ENCODE assay signal across 8 cellular contexts in the genomic region with DNA sequence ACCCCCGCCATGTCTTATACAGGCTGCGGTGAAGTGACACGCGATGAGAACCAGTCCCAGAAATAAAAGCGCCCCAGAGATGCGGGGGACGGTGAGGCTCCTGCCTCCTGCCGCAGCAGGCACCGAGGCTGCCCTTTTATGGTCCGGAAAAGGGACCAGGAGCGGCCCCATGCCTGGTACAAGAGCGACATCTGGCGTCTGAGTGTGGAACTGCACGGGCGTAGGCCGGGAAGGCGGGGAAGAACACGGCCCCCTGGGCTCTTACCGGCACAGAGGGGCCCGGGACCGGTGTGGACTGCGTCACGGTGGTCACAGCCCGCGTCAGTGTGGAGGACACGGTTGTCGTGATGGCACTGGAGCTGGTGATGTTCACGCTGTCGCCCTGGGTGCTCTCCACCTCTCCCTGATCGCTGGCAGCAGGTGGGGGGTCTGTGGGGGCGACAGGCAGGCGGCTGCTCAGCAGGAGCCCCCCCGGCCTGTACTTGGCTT. TPM values are rescaled to one million over a fixed set of nuclear protein-coding genes. Genes with fewer than 3 reads are reported as not detected.
A peak's percentile ranks its signal among the peaks of the same experiment; 100 is the strongest.
DNase-seq lines count a peak whose midpoint lies in the region; ATAC-seq, FAIRE-seq and TF ChIP-seq lines count a peak whose summit lies in the region.

No MANE protein-coding gene starts in this region.

- ATAC-seq in K562, result peak; percentile 86

- H3K4me2 ChIP-seq in K562 (ENCODE audit: insufficient read depth, low read length), result no peak overlapping the region

- peak; percentile 45; the same call in 1 of the 2 replicates for TF ChIP-seq POLR2A in K562 (conservative IDR thresholded peaks at IDR 0.05)

- no peak overlapping the region for H3K4me3 Mint-ChIP-seq in immature natural killer cell

- TF ChIP-seq RAD21 in K562 (CRISPR knock-in tag; conservative IDR thresholded peaks at IDR 0.05 in 1 of 2, IDR thresholded peaks at IDR 0.05 in 1 of 2), result peak; percentile 70 to 76

- CTCF ChIA-PET in K562 (lab: Yijun Ruan, JAX; ENCODE audit: low intra/inter-chr PET ratio), result interaction anchor here (0.6 to 1.3 kb wide), 4 partner anchors 188 to 414 kb away, joined by 3 to 7 read pairs (median 4); no protein-coding TSS in a partner anchor

- H3K27ac ChIP-seq in K562 (ENCODE audit: extremely low read depth, low read depth, low read length), result peak overlapping the region; percentile 64; the same call in 2 of the 3 replicates

- no TSS peak for BruUV-seq in K562 (replicated peaks; lab: Mats Ljungman, UMichigan)

- H3K4me1 Mint-ChIP-seq in immature natural killer cell, result peaks cover 11 to 12% of the 10 kb centered on the region in 2 donors

- peak; percentile 24 to 28 for DNase-seq in NCI-H187 (lab: John Stamatoyannopoulos, UW)
- DNase-seq in NCI-H187 treated with DMSO at 0.1 percent for 48 hours (lab: John Stamatoyannopoulos, UW), result no peak
- peak; percentile 43 for DNase-seq in LHCN-M2 (ENCODE audit: low read depth)
- peak; percentile 70 for DNase-seq in UCSD-AML1 (lab: John Stamatoyannopoulos, UW; ENCODE audit: unreplicated experiment)
- DNase-seq in K562 (ENCODE audit: extremely low read depth in 1 of 4, low spot score in 3 of 4), result peak; percentile 56 to 77 (median 69)
- peak; percentile 71 to 78 (median 76) for DNase-seq in immature natural killer cell
- peak; percentile 79 for DNase-seq in stimulated activated CD4-positive, alpha-beta T cell treated with anti-CD3 and anti-CD28 coated beads, Interleukin-15, amount 100 ng/mL, for 24 hours
- no peak for DNase-seq in SHP77 treated with DMSO at 0.1 percent for 48 hours (lab: John Stamatoyannopoulos, UW)

- peaks cover 0 to 48% of the 10 kb centered on the region in 2 experiments; a peak in 2 of 5 replicates for H3K4me1 ChIP-seq in K562 (replicated peaks in 1 of 2; ENCODE audit: control insufficient read depth in 2 of 2, insufficient read depth in 2 of 2, low read length in 2 of 2)

- in situ Hi-C loops in K562 (cut with MboI), result no loop called here

- H3K9me1 ChIP-seq in K562 (ENCODE audit: control insufficient read depth, insufficient read depth, low read length), result no peaks in the 10 kb centered on the region

- POLR2A ChIA-PET in K562 (lab: Yijun Ruan, JAX), result no interaction called here

- no peak overlapping the region for H2AFZ ChIP-seq in K562 (ENCODE audit: low read depth, low read length)

- H3K9ac ChIP-seq in K562 (ENCODE audit: insufficient read depth in 1 of 2, low read depth in 2 of 2, low read length in 2 of 2), result peak overlapping the region in 1 of 2 experiments; percentile 8; a peak in 1 of 4 replicates

- FAIRE-seq in K562 (lab: Jason Lieb, UNC), result peak; percentile 76

- no peak for TF ChIP-seq EP300 in K562 (IDR thresholded peaks at IDR 0.05; ENCODE audit: low read length)

- H4K20me1 ChIP-seq in K562 (replicated peaks; ENCODE audit: control insufficient read depth, insufficient read depth, low read length), result no peaks in the 10 kb centered on the region

- peak overlapping the region in 2 of 6 donors; percentile 61 to 69 for H3K27ac Mint-ChIP-seq in immature natural killer cell

- H3K27me3 Mint-ChIP-seq in immature natural killer cell (ENCODE audit: low read depth in 3 of 3), result peaks cover 0 to 9% (median 3%) of the 10 kb centered on the region in 3 donors

- peaks cover 0 to 59% (median 13%) of the 10 kb centered on the region in 3 donors for H3K36me3 Mint-ChIP-seq in immature natural killer cell

- no peak overlapping the region for H3K4me3 ChIP-seq in K562

- 46% methylated on average over 15 of the region's 33 CpGs for WGBS in K562 (ENCODE audit: insufficient coverage, low coverage, missing lambda C conversion rate)

- intact Hi-C loops in K562 (cut with micrococcal nuclease), result no loop called here

- H3K9me3 Mint-ChIP-seq in immature natural killer cell, result no peaks in the 10 kb centered on the region

- H3K27me3 ChIP-seq in K562 (ENCODE audit: control insufficient read depth in 2 of 2, insufficient read depth in 2 of 2, low read length in 2 of 2), result no peaks in the 10 kb centered on the region

- H3K9me3 ChIP-seq in K562 (replicated peaks; ENCODE audit: control insufficient read depth, insufficient read depth, low read depth, low read length), result no peaks in the 10 kb centered on the region

- peaks cover 9% of the 10 kb centered on the region; the same call in 2 of the 3 replicates for H3K79me2 ChIP-seq in K562 (ENCODE audit: control insufficient read depth, insufficient read depth, low read length)

- peak; percentile 79 to 88 (median 84) for TF ChIP-seq CTCF in K562 (IDR thresholded peaks at IDR 0.05 in 2 of 3, conservative IDR thresholded peaks at IDR 0.05 in 1 of 3; ENCODE audit: insufficient read depth in 2 of 3, low read depth in 1 of 3, low read length in 3 of 3)

- peaks cover 98% of the 10 kb centered on the region; the same call in 2 of the 3 replicates for H3K36me3 ChIP-seq in K562 (ENCODE audit: control insufficient read depth, insufficient read depth, low read length)

RNA-seq across cellular contexts. Expression of gene RENBP, which starts 8.9 kb away (rescaled TPM):
- total RNA-seq in LHCN-M2 (2014; rRNA removed), result 0.40 TPM in 1 of 2 replicates, not detected in the other
- polyA plus RNA-seq in LHCN-M2 (2012), result 1.3 TPM
- 14.9 and 45.4 TPM in 2 replicates for total RNA-seq in K562 (2011; cell fraction: chromatin; rRNA removed; ENCODE audit: low replicate concordance)
- 31.0 and 32.8 TPM in 2 replicates for total RNA-seq in K562 (2011; cell fraction: nucleolus; rRNA removed)
- 15.7 and 24.1 TPM in 2 replicates for total RNA-seq in K562 (2011; cell fraction: nucleoplasm; rRNA removed)
- total RNA-seq in K562 (2014; rRNA removed), result 8.4 and 9.5 TPM in 2 replicates
- 2.7 and 4.0 TPM in 2 replicates for total RNA-seq in K562 (2014; rRNA removed; fragmentation: Illumina TruSeq; extraction: Trizol)
- 12.3 and 13.4 TPM in 2 replicates for total RNA-seq in K562 (2015; rRNA removed; fragmentation: Illumina TruSeq; extraction: Trizol)
- total RNA-seq in K562 (2021), result 9.6 and 14.8 TPM in 2 replicates
- 12.7 and 16.4 TPM in 2 replicates for polyA plus RNA-seq in K562 (2011; rRNA removed)
- 21.2 and 25.6 TPM in 2 replicates for polyA plus RNA-seq in K562 (2011; cell fraction: cytosol; rRNA removed)
- 48.7 and 48.8 TPM in 2 replicates for polyA plus RNA-seq in K562 (2011; cell fraction: nucleus; rRNA removed)
- polyA plus RNA-seq in K562 (2012), result 24.3 and 60.0 TPM in 2 replicates
- 5.6 and 7.3 TPM in 2 replicates for polyA plus RNA-seq in K562 (2014; fragmentation: Illumina TruSeq; extraction: Trizol)
- under 1 TPM in 1 of 2 experiments, not detected in 1; 0.07 TPM for polyA plus RNA-seq in K562 (2014; fragmentation: Nextera tagmentation; extraction: Ambion mirVana)
- polyA plus RNA-seq in K562 (2014; rRNA removed), result 11.1 and 11.6 TPM in 2 replicates
- polyA minus RNA-seq in K562 (2011; rRNA and poly(A)+ RNA removed), result 5.5 and 12.0 TPM in 2 replicates
- 7.0 and 13.6 TPM in 2 replicates for polyA minus RNA-seq in K562 (2011; cell fraction: cytosol; rRNA and poly(A)+ RNA removed)
- 9.8 and 16.1 TPM in 2 replicates for polyA minus RNA-seq in K562 (2011; cell fraction: nucleus; rRNA and poly(A)+ RNA removed)
- 1 to 10 TPM in 1 of 3 donors, under 1 TPM in 1, not detected in 1; 0.93 to 3.1 TPM for polyA plus RNA-seq in immature natural killer cell

RNA-seq across cellular contexts. Expression of gene HCFC1, which starts 18.2 kb away (rescaled TPM):
- total RNA-seq in LHCN-M2 (2014; rRNA removed), result 36.8 and 37.4 TPM in 2 replicates
- 20.8 TPM for polyA plus RNA-seq in LHCN-M2 (2012)
- total RNA-seq in K562 (2011; cell fraction: chromatin; rRNA removed; ENCODE audit: low replicate concordance), result 39.3 and 72.5 TPM in 2 replicates
- total RNA-seq in K562 (2011; cell fraction: nucleolus; rRNA removed), result 41.0 and 46.2 TPM in 2 replicates
- 38.1 and 43.2 TPM in 2 replicates for total RNA-seq in K562 (2011; cell fraction: nucleoplasm; rRNA removed)
- 39.2 and 59.3 TPM in 2 replicates for total RNA-seq in K562 (2014; rRNA removed)
- total RNA-seq in K562 (2014; rRNA removed; fragmentation: Illumina TruSeq; extraction: Trizol), result 9.1 and 10.3 TPM in 2 replicates
- total RNA-seq in K562 (2015; rRNA removed; fragmentation: Illumina TruSeq; extraction: Trizol), result 17.1 and 23.4 TPM in 2 replicates
- total RNA-seq in K562 (2021), result 121 and 133 TPM in 2 replicates
- polyA plus RNA-seq in K562 (2011; rRNA removed), result 5.9 and 8.7 TPM in 2 replicates
- 11.3 and 17.7 TPM in 2 replicates for polyA plus RNA-seq in K562 (2011; cell fraction: cytosol; rRNA removed)
- polyA plus RNA-seq in K562 (2011; cell fraction: nucleus; rRNA removed), result 39.1 and 51.6 TPM in 2 replicates
- 37.4 and 57.1 TPM in 2 replicates for polyA plus RNA-seq in K562 (2012)
- 45.3 and 68.0 TPM in 2 replicates for polyA plus RNA-seq in K562 (2014; fragmentation: Illumina TruSeq; extraction: Trizol)
- polyA plus RNA-seq in K562 (2014; fragmentation: Nextera tagmentation; extraction: Ambion mirVana), result 10 to 100 TPM in 1 of 2 experiments, 1 to 10 TPM in 1; 2.8 to 10.5 TPM
- 44.8 and 45.2 TPM in 2 replicates for polyA plus RNA-seq in K562 (2014; rRNA removed)
- polyA minus RNA-seq in K562 (2011; rRNA and poly(A)+ RNA removed), result 4.5 and 6.6 TPM in 2 replicates
- polyA minus RNA-seq in K562 (2011; cell fraction: cytosol; rRNA and poly(A)+ RNA removed), result 55.8 and 74.4 TPM in 2 replicates
- polyA minus RNA-seq in K562 (2011; cell fraction: nucleus; rRNA and poly(A)+ RNA removed), result 14.8 and 15.6 TPM in 2 replicates
- 10 to 100 TPM in 1 of 3 donors, 1 to 10 TPM in 2; 1.0 to 14.6 (median 2.9) TPM for polyA plus RNA-seq in immature natural killer cell

RNA-seq across cellular contexts. Expression of gene NAA10, which starts 18.5 kb away (rescaled TPM):
- total RNA-seq in LHCN-M2 (2014; rRNA removed), result 160 and 164 TPM in 2 replicates
- 177 TPM for polyA plus RNA-seq in LHCN-M2 (2012)
- 126 and 302 TPM in 2 replicates for total RNA-seq in K562 (2011; cell fraction: chromatin; rRNA removed; ENCODE audit: low replicate concordance)
- total RNA-seq in K562 (2011; cell fraction: nucleolus; rRNA removed), result 207 and 213 TPM in 2 replicates
- total RNA-seq in K562 (2011; cell fraction: nucleoplasm; rRNA removed), result 179 and 187 TPM in 2 replicates
- 152 and 196 TPM in 2 replicates for total RNA-seq in K562 (2014; rRNA removed)
- 101 and 103 TPM in 2 replicates for total RNA-seq in K562 (2014; rRNA removed; fragmentation: Illumina TruSeq; extraction: Trizol)
- total RNA-seq in K562 (2015; rRNA removed; fragmentation: Illumina TruSeq; extraction: Trizol), result 134 and 146 TPM in 2 replicates
- total RNA-seq in K562 (2021), result 226 and 231 TPM in 2 replicates
- polyA plus RNA-seq in K562 (2011; rRNA removed), result 105 and 117 TPM in 2 replicates
- polyA plus RNA-seq in K562 (2011; cell fraction: cytosol; rRNA removed), result 174 and 276 TPM in 2 replicates
- polyA plus RNA-seq in K562 (2011; cell fraction: nucleus; rRNA removed), result 211 and 324 TPM in 2 replicates
- polyA plus RNA-seq in K562 (2012), result 177 and 213 TPM in 2 replicates
- 192 and 229 TPM in 2 replicates for polyA plus RNA-seq in K562 (2014; fragmentation: Illumina TruSeq; extraction: Trizol)
- polyA plus RNA-seq in K562 (2014; fragmentation: Nextera tagmentation; extraction: Ambion mirVana), result 10 to 100 TPM; 11.1 to 26.5 TPM
- polyA plus RNA-seq in K562 (2014; rRNA removed), result 250 and 277 TPM in 2 replicates
- polyA minus RNA-seq in K562 (2011; rRNA and poly(A)+ RNA removed), result 45.9 and 88.5 TPM in 2 replicates
- 72.1 and 79.8 TPM in 2 replicates for polyA minus RNA-seq in K562 (2011; cell fraction: cytosol; rRNA and poly(A)+ RNA removed)
- polyA minus RNA-seq in K562 (2011; cell fraction: nucleus; rRNA and poly(A)+ RNA removed), result 70.5 and 80.1 TPM in 2 replicates
- 100 to 1,000 TPM in 2 of 3 donors, 10 to 100 TPM in 1; 70.6 to 126 (median 104) TPM for polyA plus RNA-seq in immature natural killer cell

RNA-seq across cellular contexts. Expression of gene TMEM187, which starts 19.2 kb away (rescaled TPM):
- 8.9 and 9.0 TPM in 2 replicates for total RNA-seq in LHCN-M2 (2014; rRNA removed)
- 8.8 TPM for polyA plus RNA-seq in LHCN-M2 (2012)
- 4.7 and 15.6 TPM in 2 replicates for total RNA-seq in K562 (2011; cell fraction: chromatin; rRNA removed; ENCODE audit: low replicate concordance)
- 17.4 and 21.8 TPM in 2 replicates for total RNA-seq in K562 (2011; cell fraction: nucleolus; rRNA removed)
- total RNA-seq in K562 (2011; cell fraction: nucleoplasm; rRNA removed), result 9.3 and 9.5 TPM in 2 replicates
- 3.3 and 5.1 TPM in 2 replicates for total RNA-seq in K562 (2014; rRNA removed)
- total RNA-seq in K562 (2014; rRNA removed; fragmentation: Illumina TruSeq; extraction: Trizol), result 0.93 and 1.2 TPM in 2 replicates
- total RNA-seq in K562 (2015; rRNA removed; fragmentation: Illumina TruSeq; extraction: Trizol), result 1.1 and 1.6 TPM in 2 replicates
- total RNA-seq in K562 (2021), result 6.4 and 8.5 TPM in 2 replicates
- polyA plus RNA-seq in K562 (2011; rRNA removed), result 5.6 and 8.1 TPM in 2 replicates
- polyA plus RNA-seq in K562 (2011; cell fraction: cytosol; rRNA removed), result 12.5 and 24.6 TPM in 2 replicates
- 6.3 and 6.4 TPM in 2 replicates for polyA plus RNA-seq in K562 (2011; cell fraction: nucleus; rRNA removed)
- polyA plus RNA-seq in K562 (2012), result 3.9 and 12.2 TPM in 2 replicates
- polyA plus RNA-seq in K562 (2014; fragmentation: Illumina TruSeq; extraction: Trizol), result 1.2 and 2.0 TPM in 2 replicates
- 1 to 10 TPM in 1 of 2 experiments, under 1 TPM in 1; 0.13 to 1.1 TPM for polyA plus RNA-seq in K562 (2014; fragmentation: Nextera tagmentation; extraction: Ambion mirVana)
- polyA plus RNA-seq in K562 (2014; rRNA removed), result 4.0 TPM in 2 replicates
- polyA minus RNA-seq in K562 (2011; rRNA and poly(A)+ RNA removed), result 3.7 and 4.9 TPM in 2 replicates
- polyA minus RNA-seq in K562 (2011; cell fraction: cytosol; rRNA and poly(A)+ RNA removed), result 5.6 and 6.4 TPM in 2 replicates
- 1.3 and 1.8 TPM in 2 replicates for polyA minus RNA-seq in K562 (2011; cell fraction: nucleus; rRNA and poly(A)+ RNA removed)
- 10 to 100 TPM in 1 of 3 donors, 1 to 10 TPM in 2; 4.1 to 17.5 (median 5.2) TPM for polyA plus RNA-seq in immature natural killer cell

RNA-seq across cellular contexts. Expression of gene ARHGAP4, which starts 27.3 kb away (rescaled TPM):
- 4.1 and 15.2 TPM in 2 replicates for total RNA-seq in LHCN-M2 (2014; rRNA removed)
- 1.9 TPM for polyA plus RNA-seq in LHCN-M2 (2012)
- 54.8 and 157 TPM in 2 replicates for total RNA-seq in K562 (2011; cell fraction: chromatin; rRNA removed; ENCODE audit: low replicate concordance)
- total RNA-seq in K562 (2011; cell fraction: nucleolus; rRNA removed), result 105 and 155 TPM in 2 replicates
- total RNA-seq in K562 (2011; cell fraction: nucleoplasm; rRNA removed), result 55.0 and 81.2 TPM in 2 replicates
- total RNA-seq in K562 (2014; rRNA removed), result 52.7 and 81.2 TPM in 2 replicates
- 3.1 and 5.5 TPM in 2 replicates for total RNA-seq in K562 (2014; rRNA removed; fragmentation: Illumina TruSeq; extraction: Trizol)
- 32.7 and 36.8 TPM in 2 replicates for total RNA-seq in K562 (2015; rRNA removed; fragmentation: Illumina TruSeq; extraction: Trizol)
- 70.5 and 81.8 TPM in 2 replicates for total RNA-seq in K562 (2021)
- polyA plus RNA-seq in K562 (2011; rRNA removed), result 9.6 and 29.7 TPM in 2 replicates
- 21.0 and 26.6 TPM in 2 replicates for polyA plus RNA-seq in K562 (2011; cell fraction: cytosol; rRNA removed)
- polyA plus RNA-seq in K562 (2011; cell fraction: nucleus; rRNA removed), result 174 and 259 TPM in 2 replicates
- polyA plus RNA-seq in K562 (2012), result 59.1 and 135 TPM in 2 replicates
- polyA plus RNA-seq in K562 (2014; fragmentation: Illumina TruSeq; extraction: Trizol), result 13.5 and 40.2 TPM in 2 replicates
- 1 to 10 TPM in 1 of 2 experiments, under 1 TPM in 1; 0.30 to 1.7 TPM for polyA plus RNA-seq in K562 (2014; fragmentation: Nextera tagmentation; extraction: Ambion mirVana)
- 63.7 and 77.8 TPM in 2 replicates for polyA plus RNA-seq in K562 (2014; rRNA removed)
- 3.6 and 6.7 TPM in 2 replicates for polyA minus RNA-seq in K562 (2011; rRNA and poly(A)+ RNA removed)
- polyA minus RNA-seq in K562 (2011; cell fraction: cytosol; rRNA and poly(A)+ RNA removed), result 13.5 and 33.9 TPM in 2 replicates
- 26.9 and 53.0 TPM in 2 replicates for polyA minus RNA-seq in K562 (2011; cell fraction: nucleus; rRNA and poly(A)+ RNA removed)
- 100 to 1,000 TPM in 1 of 3 donors, 10 to 100 TPM in 2; 54.6 to 122 (median 75.7) TPM for polyA plus RNA-seq in immature natural killer cell

Comparison
In these comparisons a context has a peak if more than half of its experiments do, and no peak if none do; other contexts are left out.
1. DNase-seq: peak in NCI-H187 (2 of 2), LHCN-M2 (single experiment), UCSD-AML1 (single experiment), K562 (4 of 4), immature natural killer cell (3 of 3) and stimulated activated CD4-positive, alpha-beta T cell treated with anti-CD3 and anti-CD28 coated beads, Interleukin-15, amount 100 ng/mL, for 24 hours (single experiment); none in NCI-H187 treated with DMSO at 0.1 percent for 48 hours (single experiment) and SHP77 treated with DMSO at 0.1 percent for 48 hours (single experiment).